9 cellular contexts compared by ENCODE assay signal in genomic region chr22:40238425-40239344, GRCh38.
DNase-seq lines count a peak whose midpoint lies in the region; ATAC-seq and TF ChIP-seq lines count a peak whose summit lies in the region.
"Had no signal": no experiment of that assay in that cellular context is flagged by ENCODE, and none has a peak within 500 bp of the region (broad histone marks: within the 10 kb centered on the region; RNA-seq: fewer than 3 reads in every experiment).

No MANE protein-coding gene starts in this region.

- H3K9me3 Mint-ChIP-seq in naive B cell, result no peaks in the 10 kb centered on the region

- no peaks in the 10 kb centered on the region for H4K20me1 ChIP-seq in MM.1S (ENCODE audit: insufficient read depth, low read length)

- TF ChIP-seq CTCF in MM.1S (IDR thresholded peaks at IDR 0.05; ENCODE audit: low read length) (no peak), GM20000 (IDR thresholded peaks at IDR 0.05; ENCODE audit: extremely low read depth, missing control alignments) (no peak)

- DNase-seq in AG20443 (ENCODE audit: low spot score) (peak; percentile 81), MM.1S (no peak), dedifferentiated amniotic fluid mesenchymal stem cell (ENCODE audit: extremely low spot score) (peak; percentile 17), naive B cell (no peak), NCI-H748 treated with DMSO at 0.1 percent for 48 hours (lab: John Stamatoyannopoulos, UW) (no peak), NCI-H2029 treated with DMSO at 0.1 percent for 48 hours (lab: John Stamatoyannopoulos, UW) (no peak), GM20000 (ENCODE audit: low spot score) (no peak)
- DNase-seq: NCI-H2171 had no signal

- H3F3A ChIP-seq in MM.1S (ENCODE audit: insufficient read depth, low read length), result peaks cover 11% of the 10 kb centered on the region; the same call in 1 of the 2 replicates

- no peak overlapping the region for H3K4me3 ChIP-seq in MM.1S (ENCODE audit: low read length)

- peak overlapping the region in 2 of 8 donors; percentile 20 to 47 for H3K4me3 Mint-ChIP-seq in naive B cell

- H3K9me2 ChIP-seq in MM.1S (replicated peaks; ENCODE audit: insufficient read depth, low read length), result no peaks in the 10 kb centered on the region

- H2AFZ ChIP-seq in MM.1S (ENCODE audit: low read length), result no peak overlapping the region

- H3K79me2 ChIP-seq in MM.1S (ENCODE audit: low read length), result peaks cover 86% of the 10 kb centered on the region

- peaks cover 19% of the 10 kb centered on the region for H3K4me1 ChIP-seq in MM.1S (ENCODE audit: low read length)

- H3K27ac ChIP-seq in MM.1S (ENCODE audit: low read length), result peak overlapping the region; percentile 42; the same call in 1 of the 2 replicates

- peaks cover 51 to 88% (median 84%) of the 10 kb centered on the region in 3 donors for H3K4me1 Mint-ChIP-seq in naive B cell

- H3K36me3 ChIP-seq in MM.1S (replicated peaks; ENCODE audit: insufficient read depth, low read length), result no peaks in the 10 kb centered on the region

- peak overlapping the region; percentile 46 for H3K4me2 ChIP-seq in MM.1S (ENCODE audit: low read depth, low read length)

- ATAC-seq in naive B cell (ENCODE audit: low read depth in 2 of 2), result no peak
- no peak for ATAC-seq in GM21619 (IDR thresholded peaks at IDR 0.05; ENCODE audit: unreplicated experiment)

- H3K9ac ChIP-seq in MM.1S (ENCODE audit: low read length), result no peak overlapping the region

- H3K27ac Mint-ChIP-seq in naive B cell, result peak overlapping the region; percentile 33 to 95 (median 82)

- H3K36me3 Mint-ChIP-seq in naive B cell, result no peaks in the 10 kb centered on the region

- H3K27me3 ChIP-seq in MM.1S (replicated peaks; ENCODE audit: insufficient read depth, low read length), result no peaks in the 10 kb centered on the region

- H3K27me3 Mint-ChIP-seq in naive B cell, result no peaks in the 10 kb centered on the region

- no peaks in the 10 kb centered on the region for H3K9me3 ChIP-seq in MM.1S (replicated peaks; ENCODE audit: insufficient read depth, low read length)

Comparison
In these comparisons a context has a peak if more than half of its experiments do, and no peak if none do; other contexts are left out.
1. DNase-seq: peak in AG20443 (single experiment) and dedifferentiated amniotic fluid mesenchymal stem cell (single experiment); none in MM.1S (single experiment), naive B cell (single experiment), NCI-H748 treated with DMSO at 0.1 percent for 48 hours (single experiment), NCI-H2029 treated with DMSO at 0.1 percent for 48 hours (single experiment) and GM20000 (single experiment).